In the genomic region with DNA sequence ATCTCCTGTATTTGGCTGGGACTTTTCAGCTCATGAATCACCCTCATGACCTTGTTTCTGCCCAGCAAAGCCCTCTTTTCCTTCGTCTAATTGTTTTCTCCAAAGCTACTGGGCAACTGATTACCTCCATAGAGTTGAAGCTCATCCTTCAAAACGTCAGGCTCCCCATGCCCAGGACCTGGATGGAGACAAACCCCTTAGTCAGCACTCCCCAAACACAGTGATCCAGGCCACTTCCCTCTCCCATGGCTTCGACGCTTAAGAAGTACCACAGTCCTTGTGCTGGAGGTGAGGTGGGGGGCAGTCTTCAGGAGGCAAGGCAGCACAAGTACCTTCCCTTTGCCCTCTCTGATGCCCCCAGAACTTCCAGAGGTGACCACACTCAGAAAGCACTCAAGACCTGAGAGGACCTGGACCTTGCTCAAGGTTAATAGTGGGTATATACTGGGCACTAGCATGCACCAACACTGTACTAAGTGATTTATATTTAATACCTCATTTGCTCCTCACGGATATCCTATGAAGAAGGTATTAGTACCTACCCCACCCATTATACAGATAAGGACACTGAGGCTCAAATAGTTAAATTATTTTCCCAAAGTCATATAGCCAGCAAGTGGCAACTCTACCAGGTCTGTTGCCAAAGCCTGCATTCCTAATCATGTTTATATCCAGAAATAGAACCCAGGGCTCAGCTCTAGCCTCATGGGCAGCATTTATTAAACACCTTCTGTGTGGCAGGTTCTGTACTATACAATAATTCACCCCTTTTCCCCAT, we compare ENCODE assay signal across 1 cellular context.
TF ChIP-seq lines count a peak whose summit lies in the region.

No MANE protein-coding gene starts in this region.

TF ChIP-seq in GM23338, 12 proteins besides CTCF, POLR2A, EP300 and RAD21 (continued from another document):
- TF ChIP-seq ZNF331 (CRISPR knock-in tag; IDR thresholded peaks at IDR 0.05; ENCODE audit: low read depth): no peak
- TF ChIP-seq NANOG (IDR thresholded peaks at IDR 0.05; ENCODE audit: borderline replicate concordance): no peak
- no peak for TF ChIP-seq CREB1 (CRISPR knock-in tag; IDR thresholded peaks at IDR 0.05; ENCODE audit: low read depth)
- TF ChIP-seq JUNB (IDR thresholded peaks at IDR 0.05; ENCODE audit: unreplicated experiment): no peak
